10 cellular contexts compared by ENCODE assay signal in genomic region chr2:230925443-230925878, GRCh38. TPM values are rescaled to one million over a fixed set of nuclear protein-coding genes. Genes with fewer than 3 reads are reported as not detected.
A peak's percentile ranks its signal among the peaks of the same experiment; 100 is the strongest.
DNase-seq lines count a peak whose midpoint lies in the region; ATAC-seq and TF ChIP-seq lines count a peak whose summit lies in the region.
"Had no signal": no experiment of that assay in that cellular context is flagged by ENCODE, and none has a peak within 500 bp of the region (broad histone marks: within the 10 kb centered on the region; RNA-seq: fewer than 3 reads in every experiment).

No MANE protein-coding gene starts in this region.

- TF ChIP-seq CTCF in Peyer's patch (IDR thresholded peaks at IDR 0.05) (no peak), glutamatergic neuron (IDR thresholded peaks at IDR 0.05; ENCODE audit: partially characterized antibody, unreplicated experiment) (no peak)

- H3K27me3 Mint-ChIP-seq in glutamatergic neuron (ENCODE audit: unreplicated experiment) = peaks cover 9% of the 10 kb centered on the region

- H3K4me1 ChIP-seq in Peyer's patch = peaks cover 0 to 6% (median 0%) of the 10 kb centered on the region in 4 donors
- H3K4me1 ChIP-seq: neural progenitor cell had no signal

- H3K4me3 Mint-ChIP-seq in glutamatergic neuron (ENCODE audit: unreplicated experiment) = no peak overlapping the region
- H3K4me3 Mint-ChIP-seq: neural progenitor cell had no signal

- DNase-seq in Peyer's patch (peak in 1 of 3 donors; percentile 31), posterior vena cava (ENCODE audit: low spot score) (peak; percentile 35), T1000 (lab: John Stamatoyannopoulos, UW) (no peak), germinal center (ENCODE audit: low spot score) (no peak), MG63 (no peak), glutamatergic neuron (no peak)
- DNase-seq: NCI-H1930 had no signal

- no peak overlapping the region for H3K27ac Mint-ChIP-seq in glutamatergic neuron (ENCODE audit: unreplicated experiment)
- H3K27ac Mint-ChIP-seq: neural progenitor cell had no signal

- no peaks in the 10 kb centered on the region for H3K36me3 ChIP-seq in Peyer's patch
- no peaks in the 10 kb centered on the region for H3K36me3 ChIP-seq in MG63
- H3K36me3 ChIP-seq: neural progenitor cell had no signal

- peak overlapping the region in 3 of 4 donors; percentile 15 to 68 (median 66) for H3K27ac ChIP-seq in Peyer's patch
- H3K27ac ChIP-seq: neural progenitor cell had no signal

- peak; percentile 17 for ATAC-seq in GM21825 (IDR thresholded peaks at IDR 0.05; ENCODE audit: unreplicated experiment)

- H3K9me3 ChIP-seq in Peyer's patch (no peaks in the 10 kb centered on the region), MG63 (no peaks in the 10 kb centered on the region)

- H3K27me3 ChIP-seq in Peyer's patch (no peaks in the 10 kb centered on the region), MG63 (peaks cover 6% of the 10 kb centered on the region; the same call in 1 of the 2 replicates)
- H3K27me3 ChIP-seq: neural progenitor cell had no signal

- no peaks in the 10 kb centered on the region for H3K9me3 Mint-ChIP-seq in glutamatergic neuron (ENCODE audit: unreplicated experiment)
- H3K9me3 Mint-ChIP-seq: neural progenitor cell had no signal

- intact Hi-C loops in posterior vena cava (cut with DNase I) = no loop called here

- TF ChIP-seq POLR2A in GM18526 (IDR thresholded peaks at IDR 0.05; ENCODE audit: extremely low read depth, insufficient read length) (peak; percentile 18), Peyer's patch (IDR thresholded peaks at IDR 0.05) (no peak)

- no peaks in the 10 kb centered on the region for H3K36me3 Mint-ChIP-seq in glutamatergic neuron (ENCODE audit: unreplicated experiment)
- H3K36me3 Mint-ChIP-seq: neural progenitor cell had no signal

- H3K4me3 ChIP-seq in Peyer's patch (no peak overlapping the region), MG63 (no peak overlapping the region)
- H3K4me3 ChIP-seq: neural progenitor cell had no signal

- H3K4me1 Mint-ChIP-seq in glutamatergic neuron (ENCODE audit: low read depth, unreplicated experiment) = no peaks in the 10 kb centered on the region

RNA-seq across cellular contexts. Expression of gene GPR55, which starts 0.4 kb away (rescaled TPM):
- total RNA-seq in Peyer's patch (1 to 10 TPM; 1.0 to 4.7 (median 3.2) TPM), posterior vena cava (under 1 TPM; 0.14 to 0.19 TPM), glutamatergic neuron (ENCODE audit: unreplicated experiment) (not detected)
- not detected in 2 replicates for total RNA-seq in MG63 (2014; rRNA removed; shearing (Covaris generic); ENCODE audit: low replicate concordance)
